8 cellular contexts compared by ENCODE assay signal in genomic region chr18:63578357-63578958, GRCh38. TPM values are rescaled to one million over a fixed set of nuclear protein-coding genes. Genes with fewer than 3 reads are reported as not detected.
DNase-seq lines count a peak whose midpoint lies in the region; ATAC-seq and TF ChIP-seq lines count a peak whose summit lies in the region.

No MANE protein-coding gene starts in this region.

- H3K36me3 ChIP-seq in right atrium auricular region (no peaks in the 10 kb centered on the region), neuronal stem cell (replicated peaks in 1 of 2; ENCODE audit: control insufficient read depth in 2 of 2, insufficient read depth in 2 of 2, low read length in 2 of 2) (no peaks in the 10 kb centered on the region)

- ATAC-seq in Right ventricle myocardium inferior (no peak), HG02852 (IDR thresholded peaks at IDR 0.05; ENCODE audit: unreplicated experiment) (peak; percentile 60), GM21529 (IDR thresholded peaks at IDR 0.05; ENCODE audit: unreplicated experiment) (no peak)

- no CpG with 5 or more reads among the region's 5 CpGs for WGBS in neuronal stem cell (ENCODE audit: extremely low coverage in 2 of 2, insufficient read length in 2 of 2, insufficient replicate concordance in 1 of 2), 2 donors

- H3K79me1 ChIP-seq in neuronal stem cell (ENCODE audit: low read depth, low read length): no peaks in the 10 kb centered on the region

- H3K9ac ChIP-seq in neuronal stem cell (ENCODE audit: low read depth, low read length, poor library complexity): no peak overlapping the region

- H3K14ac ChIP-seq in neuronal stem cell (ENCODE audit: low read length): no peak overlapping the region

- intact Hi-C loops in Right ventricle myocardium inferior (cut with DNase I): loop anchor here (2.0 kb wide), 1 partner anchor 58 kb away; no protein-coding TSS in a partner anchor

- H3K4me1 ChIP-seq in right atrium auricular region (no peaks in the 10 kb centered on the region), neuronal stem cell (ENCODE audit: control insufficient read depth in 2 of 2, insufficient read depth in 1 of 2, low read depth in 1 of 2, low read length in 2 of 2) (no peaks in the 10 kb centered on the region)

- no peak overlapping the region for H3K4me2 ChIP-seq in neuronal stem cell (ENCODE audit: insufficient read depth, low read length, poor library complexity, severe bottlenecking)

- no peak overlapping the region for H2BK12ac ChIP-seq in neuronal stem cell (ENCODE audit: low read length)

- H3K27ac ChIP-seq in right atrium auricular region: no peak overlapping the region
- no peak overlapping the region for H3K27ac ChIP-seq in neuronal stem cell (replicated peaks; ENCODE audit: low read length)

- H3K23ac ChIP-seq in neuronal stem cell (ENCODE audit: low read depth, low read length, poor library complexity): no peak overlapping the region

- H2BK15ac ChIP-seq in neuronal stem cell (ENCODE audit: low read length): no peak overlapping the region

- no peak overlapping the region for H3K4ac ChIP-seq in neuronal stem cell (ENCODE audit: low read length)

- no peak overlapping the region for H4K91ac ChIP-seq in neuronal stem cell (ENCODE audit: low read depth, low read length, poor library complexity)

- H2AFZ ChIP-seq in neuronal stem cell (ENCODE audit: low read length): no peak overlapping the region

- no peak overlapping the region for H2BK120ac ChIP-seq in neuronal stem cell (ENCODE audit: low read depth, low read length)

- no peaks in the 10 kb centered on the region for H3K9me3 ChIP-seq in right atrium auricular region
- H3K9me3 ChIP-seq in neuronal stem cell (replicated peaks in 1 of 2; ENCODE audit: control insufficient read depth in 2 of 2, insufficient read depth in 1 of 2, low read depth in 1 of 2, low read length in 2 of 2): no peaks in the 10 kb centered on the region

- H2AK5ac ChIP-seq in neuronal stem cell (ENCODE audit: low read depth, low read length): no peak overlapping the region

- no peak overlapping the region for H4K8ac ChIP-seq in neuronal stem cell (ENCODE audit: low read depth, low read length)

- H3K27me3 ChIP-seq in right atrium auricular region (no peaks in the 10 kb centered on the region), neuronal stem cell (ENCODE audit: control insufficient read depth in 3 of 3, insufficient read depth in 3 of 3, low read depth in 1 of 3, low read length in 3 of 3) (no peaks in the 10 kb centered on the region)

- H3K4me3 ChIP-seq in right atrium auricular region (no peak overlapping the region), neuronal stem cell (ENCODE audit: low read length in 2 of 2) (no peak overlapping the region)

- no peak overlapping the region for H2BK5ac ChIP-seq in neuronal stem cell (ENCODE audit: low read length)

- DNase-seq in right atrium auricular region (ENCODE audit: low spot score): no peak
- DNase-seq in Right ventricle myocardium inferior (ENCODE audit: missing footprints): no peak
- DNase-seq in NOMO-1 treated with DMSO at 0.1 percent for 48 hours (lab: John Stamatoyannopoulos, UW; ENCODE audit: unreplicated experiment): peak; percentile 54
- peak; percentile 11 to 34 for DNase-seq in dermis microvascular lymphatic vessel endothelial cell (ENCODE audit: low read depth in 2 of 2)
- peak; percentile 67 for DNase-seq in neuronal stem cell (ENCODE audit: low spot score)
- DNase-seq in NCI-H2029 (lab: John Stamatoyannopoulos, UW): no peak

- TF ChIP-seq CTCF in right atrium auricular region (IDR thresholded peaks at IDR 0.05): peak; percentile 41 to 73

- no peak overlapping the region for H3K18ac ChIP-seq in neuronal stem cell (ENCODE audit: low read length)

RNA-seq across cellular contexts. Expression of gene SERPINB13, which starts 8.7 kb away (rescaled TPM):
- total RNA-seq in right atrium auricular region (not detected), Right ventricle myocardium inferior (not detected), dermis microvascular lymphatic vessel endothelial cell (not detected in 2 replicates)
- not detected for polyA plus RNA-seq in neuronal stem cell (2013, experiment 1 of 2)
- not detected for polyA plus RNA-seq in neuronal stem cell (2013, experiment 2 of 2)

RNA-seq across cellular contexts. Expression of gene SERPINB12, which starts 36.3 kb away (rescaled TPM):
- total RNA-seq in right atrium auricular region: not detected
- total RNA-seq in Right ventricle myocardium inferior: not detected
- total RNA-seq in dermis microvascular lymphatic vessel endothelial cell: not detected in 2 replicates
- not detected for polyA plus RNA-seq in neuronal stem cell (2013, experiment 1 of 2)
- not detected for polyA plus RNA-seq in neuronal stem cell (2013, experiment 2 of 2)

Comparison
In these comparisons a context has a peak if more than half of its experiments do, and no peak if none do; other contexts are left out.
1. DNase-seq: peak in NOMO-1 treated with DMSO at 0.1 percent for 48 hours (single experiment), dermis microvascular lymphatic vessel endothelial cell (2 of 2) and neuronal stem cell (single experiment); none in right atrium auricular region (single experiment), Right ventricle myocardium inferior (single experiment) and NCI-H2029 (single experiment).